In genomic region chr9:35102769-35103659, GRCh38 we compare ENCODE assay signal across 8 cellular contexts. TPM values are rescaled to one million over a fixed set of nuclear protein-coding genes. Genes with fewer than 3 reads are reported as not detected.
DNase-seq lines count a peak whose midpoint lies in the region; ATAC-seq, FAIRE-seq and TF ChIP-seq lines count a peak whose summit lies in the region.

TSS of gene STOML2 (minus strand) at chr9:35103131. CDS start at chr9:35103094, 37 bp downstream.

- TF ChIP-seq POLR2A in GM19099 (IDR thresholded peaks at IDR 0.05; ENCODE audit: extremely low read depth, insufficient read length, low read depth): peak; percentile 81

- peak; percentile 94 for ATAC-seq in HG03432 (IDR thresholded peaks at IDR 0.05; ENCODE audit: unreplicated experiment)

- peak within 1 kb of the TSS; percentile 88 to 100 for H3K9ac ChIP-seq in kidney (ENCODE audit: low read length in 2 of 2)

- H3K4me3 ChIP-seq in kidney (ENCODE audit: low read length in 2 of 2): peak within 1 kb of the TSS; percentile 83 to 99

- no peaks in the 10 kb centered on the region for H3K9me3 ChIP-seq in kidney (ENCODE audit: control insufficient read depth in 1 of 2, low read length in 2 of 2)

- peaks cover 21 to 32% of the 10 kb centered on the region in 2 donors for H3K36me3 ChIP-seq in kidney (ENCODE audit: control insufficient read depth in 1 of 2, insufficient read depth in 2 of 2, low read length in 2 of 2)

- DNase-seq in AG20443 (ENCODE audit: low spot score) (peak; percentile 96), NCI-H510A (lab: John Stamatoyannopoulos, UW) (peak; percentile 75), cerebellum (ENCODE audit: low spot score) (peak; percentile 98), kidney (peak; percentile 98)
- DNase-seq in activated CD4-positive, alpha-beta T cell treated with anti-CD3 and anti-CD28 coated beads for 1 hour: peak; percentile 88
- peak; percentile 94 for DNase-seq in stimulated activated CD4-positive, alpha-beta T cell treated with anti-CD3 and anti-CD28 coated beads, Interleukin-15, amount 100 ng/mL, for 24 hours

- peak within 1 kb of the TSS; percentile 80 to 82 for H3K27ac ChIP-seq in kidney (ENCODE audit: low read depth in 2 of 2, low read length in 2 of 2)

- no peak for TF ChIP-seq CTCF in kidney (IDR thresholded peaks at IDR 0.05; ENCODE audit: borderline replicate concordance, extremely low read depth, insufficient read depth)

- peak; percentile 53 for FAIRE-seq in kidney (lab: Jason Lieb, UNC)

- H3K4me1 ChIP-seq in kidney (ENCODE audit: control insufficient read depth in 1 of 2, insufficient read depth in 1 of 2, low read depth in 1 of 2, low read length in 2 of 2): peaks cover 15 to 20% of the 10 kb centered on the region in 2 donors

- intact Hi-C loops in kidney (cut with DNase I): no loop called here

RNA-seq across cellular contexts. Expression of gene STOML2, which starts in this region (rescaled TPM):
- total RNA-seq in cerebellum (35.6 TPM), kidney (81.9 TPM)
- 150 TPM for polyA plus RNA-seq in kidney (ENCODE audit: insufficient read depth, low read depth, low replicate concordance)

Comparison
In these comparisons a context has a peak if more than half of its experiments do, and no peak if none do; other contexts are left out.
1. Peak in every context shown above with its lines: DNase-seq, ATAC-seq, H3K4me3 ChIP-seq and H3K27ac ChIP-seq.